ENCODE assay signal across 8 cellular contexts in genomic region chr6:144149894-144150672, GRCh38. TPM values are rescaled to one million over a fixed set of nuclear protein-coding genes. Genes with fewer than 3 reads are reported as not detected.
DNase-seq lines count a peak whose midpoint lies in the region; ATAC-seq and TF ChIP-seq lines count a peak whose summit lies in the region.

Gene STX11 (plus strand): TSS chr6:144150517. CDS start chr6:144186628, 36,111 bp downstream.

- H3K27ac ChIP-seq in gastrocnemius medialis, result peak within 1 kb of the TSS; percentile 10 to 72 (median 64)

- H3K27me3 ChIP-seq in gastrocnemius medialis, result peaks cover 8 to 21% (median 8%) of the 10 kb centered on the region in 3 donors

- intact Hi-C loops in Calu3 (cut with micrococcal nuclease; ENCODE audit: unreplicated experiment) (no loop called here), gastrocnemius medialis (cut with DNase I; ENCODE audit: low total_unique reads) (loop anchor here (2.0 to 5.0 kb wide), 3 partner anchors 41 to 67 kb away; no protein-coding TSS in a partner anchor)

- peak within 1 kb of the TSS; percentile 62 to 81 (median 70) for H3K4me3 ChIP-seq in gastrocnemius medialis

- peaks cover 2 to 4% of the 10 kb centered on the region in 2 donors for H3K4me1 ChIP-seq in gastrocnemius medialis

- no TSS peak for BruUV-seq in Calu3 (replicated peaks; lab: Mats Ljungman, UMichigan)

- no peaks in the 10 kb centered on the region for H3K36me3 ChIP-seq in gastrocnemius medialis

- peak within 1 kb of the TSS; percentile 90 for H3K4me3 Mint-ChIP-seq in Calu3 (ENCODE audit: low read depth, unreplicated experiment)
- peak within 1 kb of the TSS; percentile 88 for H3K4me3 Mint-ChIP-seq in T-helper 1 cell treated with Interleukin-12 subunit alpha and Interleukin-12 subunit beta and Interleukin-4 antibody, amounts not matched to agents 30 μg/mL and 1 μg/mL, for 36 hours

- no peaks in the 10 kb centered on the region for H3K9me3 ChIP-seq in gastrocnemius medialis

- TF ChIP-seq CTCF in Calu3 (IDR thresholded peaks at IDR 0.05; ENCODE audit: unreplicated experiment) (no peak), gastrocnemius medialis (IDR thresholded peaks at IDR 0.05 in 4 of 5, conservative IDR thresholded peaks at IDR 0.05 in 1 of 5) (no peak)

- ATAC-seq in GM21447 (IDR thresholded peaks at IDR 0.05; ENCODE audit: unreplicated experiment) (peak; percentile 50), gastrocnemius medialis (peak; percentile 45 to 60)

- peak; percentile 36 for DNase-seq in Calu3
- peak; percentile 67 for DNase-seq in HuH-7 (ENCODE audit: low spot score)
- peak; percentile 10 for DNase-seq in amniotic epithelial cell (ENCODE audit: low read depth)
- peak in 37 of 51 donors; percentile 3 to 68 (median 27) for DNase-seq in hypothalamus (lab: John Stamatoyannopoulos, UW)
- peak; percentile 19 to 27 for DNase-seq in gastrocnemius medialis
- no peak for DNase-seq in NCI-H187 (lab: John Stamatoyannopoulos, UW)

- H3K36me3 Mint-ChIP-seq in Calu3 (ENCODE audit: insufficient read depth, unreplicated experiment), result peaks cover 6% of the 10 kb centered on the region
- peaks cover 20% of the 10 kb centered on the region for H3K36me3 Mint-ChIP-seq in T-helper 1 cell treated with Interleukin-12 subunit alpha and Interleukin-12 subunit beta and Interleukin-4 antibody, amounts not matched to agents 30 μg/mL and 1 μg/mL, for 36 hours (ENCODE audit: low read depth)

- H3K4me1 Mint-ChIP-seq in Calu3 (ENCODE audit: low read depth, unreplicated experiment), result peaks cover 7% of the 10 kb centered on the region
- H3K4me1 Mint-ChIP-seq in T-helper 1 cell treated with Interleukin-12 subunit alpha and Interleukin-12 subunit beta and Interleukin-4 antibody, amounts not matched to agents 30 μg/mL and 1 μg/mL, for 36 hours (ENCODE audit: low read depth), result peaks cover 49% of the 10 kb centered on the region

- peak; percentile 62 to 75 for TF ChIP-seq POLR2A in gastrocnemius medialis (IDR thresholded peaks at IDR 0.05)

- in situ Hi-C loops in gastrocnemius medialis (cut with MboI; ENCODE audit: low sequenced_read_pairs in 4 of 4), result no loop called here

- no peak within 1 kb of the TSS for H3K27ac Mint-ChIP-seq in Calu3 (ENCODE audit: unreplicated experiment)
- H3K27ac Mint-ChIP-seq in T-helper 1 cell treated with Interleukin-12 subunit alpha and Interleukin-12 subunit beta and Interleukin-4 antibody, amounts not matched to agents 30 μg/mL and 1 μg/mL, for 36 hours, result peak within 1 kb of the TSS; percentile 97

- H3K27me3 Mint-ChIP-seq in Calu3 (ENCODE audit: unreplicated experiment), result peaks cover 27% of the 10 kb centered on the region
- H3K27me3 Mint-ChIP-seq in T-helper 1 cell treated with Interleukin-12 subunit alpha and Interleukin-12 subunit beta and Interleukin-4 antibody, amounts not matched to agents 30 μg/mL and 1 μg/mL, for 36 hours (ENCODE audit: low read depth), result no peaks in the 10 kb centered on the region

- CTCF ChIA-PET in Calu3 (lab: Charles Lee), result interaction anchor here (0.5 kb wide), 1 partner anchor 80 kb away, joined by 4 read pairs; no protein-coding TSS in a partner anchor

- H3K9me3 Mint-ChIP-seq in Calu3 (ENCODE audit: low read depth, unreplicated experiment), result no peaks in the 10 kb centered on the region
- no peaks in the 10 kb centered on the region for H3K9me3 Mint-ChIP-seq in T-helper 1 cell treated with Interleukin-12 subunit alpha and Interleukin-12 subunit beta and Interleukin-4 antibody, amounts not matched to agents 30 μg/mL and 1 μg/mL, for 36 hours

RNA-seq across cellular contexts. Expression of gene STX11, which starts in this region (rescaled TPM):
- total RNA-seq in Calu3 (2022) (0.24 TPM in 1 of 2 replicates, not detected in the other), gastrocnemius medialis (1 to 10 TPM; 2.0 to 5.2 (median 4.3) TPM)

Comparison
In these comparisons a context has a peak if more than half of its experiments do, and no peak if none do; other contexts are left out.
1. Peak in DNase-seq in Calu3; RNA of the gene not detected or under 1 TPM.
2. DNase-seq: peak in HuH-7 (single experiment), amniotic epithelial cell (single experiment), hypothalamus (37 of 51) and gastrocnemius medialis (2 of 2); none in NCI-H187 (0 of 2).